In the genomic region with DNA sequence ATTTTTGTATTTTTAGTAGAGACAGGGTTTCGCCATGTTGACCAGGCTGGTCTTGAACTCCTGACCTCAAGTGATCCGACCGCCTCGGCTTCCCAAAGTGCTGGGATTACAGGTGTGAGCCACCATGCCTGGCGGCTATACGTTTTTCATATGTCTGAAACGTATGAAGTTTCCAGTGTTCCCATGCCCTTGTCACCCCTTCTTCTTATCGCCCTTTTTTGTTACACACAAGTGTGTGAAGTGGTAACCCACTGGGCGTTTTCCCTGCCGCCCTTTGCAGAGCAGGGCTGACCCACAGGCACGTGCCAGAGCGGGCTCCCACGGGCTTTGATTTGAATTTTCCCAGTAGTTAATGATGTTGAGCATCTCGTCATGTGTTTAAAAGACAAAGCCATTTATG, we compare ENCODE assay signal across 15 cellular contexts. TPM values are rescaled to one million over a fixed set of nuclear protein-coding genes. Genes with fewer than 3 reads are reported as not detected.
A peak's percentile ranks its signal among the peaks of the same experiment; 100 is the strongest.
DNase-seq lines count a peak whose midpoint lies in the region; ATAC-seq and TF ChIP-seq lines count a peak whose summit lies in the region.
"Had no signal": no experiment of that assay in that cellular context is flagged by ENCODE, and none has a peak within 500 bp of the region (broad histone marks: within the 10 kb centered on the region; RNA-seq: fewer than 3 reads in every experiment).

No MANE protein-coding gene starts in this region.

- ATAC-seq in activated CD4-positive, alpha-beta T cell treated with anti-CD3 and anti-CD28 coated beads for 36 hours = no peak
- ATAC-seq in Right ventricle myocardium inferior = no peak
- no peak for ATAC-seq in Right ventricle myocardium superior (ENCODE audit: poor library complexity)
- no peak for ATAC-seq in upper lobe of right lung
- ATAC-seq in GM18867 (IDR thresholded peaks at IDR 0.05; ENCODE audit: unreplicated experiment) = no peak
- ATAC-seq: PC-3 had no signal

- TF ChIP-seq CTCF in lower leg skin (IDR thresholded peaks at IDR 0.05) (no peak), upper lobe of right lung (IDR thresholded peaks at IDR 0.05) (no peak)

- POLR2A ChIA-PET in activated CD4-positive, alpha-beta T cell treated with anti-CD3 and anti-CD28 coated beads for 36 hours (lab: Charles Lee) = interaction anchor here (0.7 kb wide), 2 partner anchors 50 to 52 kb away, joined by 3 to 5 read pairs; no protein-coding TSS in a partner anchor

- intact Hi-C loops in activated CD4-positive, alpha-beta T cell treated with anti-CD3 and anti-CD28 coated beads for 36 hours (cut with DNase I, micrococcal nuclease) = loop anchor here (2.0 to 5.0 kb wide), 5 partner anchors 15 to 555 kb away; a partner anchor contains a TSS
- intact Hi-C loops in Right ventricle myocardium inferior (cut with DNase I) = no loop called here
- intact Hi-C loops in Right ventricle myocardium superior (cut with DNase I) = no loop called here
- intact Hi-C loops in lower leg skin (cut with DNase I; ENCODE audit: low total_unique reads) = no loop called here
- intact Hi-C loops in upper lobe of right lung (cut with DNase I) = no loop called here

- peaks cover 8% of the 10 kb centered on the region for H3K27me3 ChIP-seq in upper lobe of right lung

- no peak for TF ChIP-seq POLR2A in lower leg skin (IDR thresholded peaks at IDR 0.05)

- H3K27me3 Mint-ChIP-seq in activated CD4-positive, alpha-beta T cell treated with anti-CD3 and anti-CD28 coated beads for 36 hours = peaks cover 2% of the 10 kb centered on the region

- H3K27ac Mint-ChIP-seq in activated CD4-positive, alpha-beta T cell treated with anti-CD3 and anti-CD28 coated beads for 36 hours = peak overlapping the region; percentile 44

- H3K4me1 ChIP-seq in upper lobe of right lung = no peaks in the 10 kb centered on the region

- no peak overlapping the region for H3K4me3 Mint-ChIP-seq in activated CD4-positive, alpha-beta T cell treated with anti-CD3 and anti-CD28 coated beads for 36 hours

- H3K36me3 Mint-ChIP-seq in activated CD4-positive, alpha-beta T cell treated with anti-CD3 and anti-CD28 coated beads for 36 hours (ENCODE audit: low read depth) = peaks cover 40% of the 10 kb centered on the region

- H3K9me3 ChIP-seq in upper lobe of right lung = no peaks in the 10 kb centered on the region

- peaks cover 20% of the 10 kb centered on the region for H3K9me3 Mint-ChIP-seq in activated CD4-positive, alpha-beta T cell treated with anti-CD3 and anti-CD28 coated beads for 36 hours (ENCODE audit: low read depth)

- WGBS in lower leg skin, 2 donors = 75 to 76% methylated on average over 14 of the region's 14 CpGs

- peaks cover 39% of the 10 kb centered on the region for H3K4me1 Mint-ChIP-seq in activated CD4-positive, alpha-beta T cell treated with anti-CD3 and anti-CD28 coated beads for 36 hours

- CTCF ChIA-PET in activated CD4-positive, alpha-beta T cell treated with anti-CD3 and anti-CD28 coated beads for 36 hours (lab: Charles Lee) = interaction anchor here (2.8 kb wide), 1 partner anchor 53 kb away, joined by 9 read pairs; no protein-coding TSS in a partner anchor

- no peaks in the 10 kb centered on the region for H3K36me3 ChIP-seq in upper lobe of right lung
- H3K36me3 ChIP-seq: BLaER1 treated with 17β-estradiol and CSF1 and Interleukin-3, amounts not matched to agents 10 nM and 100 nM had no signal

- no peak overlapping the region for H3K27ac ChIP-seq in upper lobe of right lung
- H3K27ac ChIP-seq: BLaER1 treated with 17β-estradiol and CSF1 and Interleukin-3, amounts not matched to agents 10 nM and 100 nM had no signal

- DNase-seq in activated CD4-positive, alpha-beta T cell treated with anti-CD3 and anti-CD28 coated beads for 36 hours = peak; percentile 7
- DNase-seq in activated CD4-positive, alpha-beta T cell treated with anti-CD3 and anti-CD28 coated beads, Interleukin-2, amount 50 U/mL, for 48 hours = no peak
- peak; percentile 41 for DNase-seq in Right ventricle myocardium inferior (ENCODE audit: missing footprints)
- DNase-seq in Right ventricle myocardium superior = no peak
- DNase-seq in lower leg skin (ENCODE audit: low spot score in 2 of 2) = peak; percentile 11 to 75
- DNase-seq in upper lobe of right lung = peak; percentile 38
- no peak for DNase-seq in DMS53 (lab: John Stamatoyannopoulos, UW)
- DNase-seq: KBM-7, NCI-H1092, NCI-H1694, PC-3 had no signal

- H3K4me3 ChIP-seq in lower leg skin (ENCODE audit: low read depth, poor library complexity, severe bottlenecking) (no peak overlapping the region), upper lobe of right lung (no peak overlapping the region)
- H3K4me3 ChIP-seq: BLaER1 treated with 17β-estradiol and CSF1 and Interleukin-3, amounts not matched to agents 10 nM and 100 nM had no signal

RNA-seq across cellular contexts. Expression of a gene that starts 17.0 kb away (rescaled TPM):
- total RNA-seq in activated CD4-positive, alpha-beta T cell treated with anti-CD3 and anti-CD28 coated beads for 36 hours = 100 to 1,000 TPM; 127 to 165 TPM
- total RNA-seq in Right ventricle myocardium inferior (56.9 TPM), Right ventricle myocardium superior (61.5 TPM), lower leg skin (100 to 1,000 TPM; 149 to 181 (median 163) TPM), upper lobe of right lung (119 TPM)

RNA-seq across cellular contexts. Expression of a gene that starts 35.0 kb away (rescaled TPM):
- total RNA-seq in activated CD4-positive, alpha-beta T cell treated with anti-CD3 and anti-CD28 coated beads for 36 hours = under 1 TPM; 0.16 TPM
- total RNA-seq in Right ventricle myocardium inferior (not detected), Right ventricle myocardium superior (not detected), lower leg skin (not detected), upper lobe of right lung (not detected)
- total RNA-seq: A172, Daoy had no signal

RNA-seq across cellular contexts. Expression of a gene that starts 59.1 kb away (rescaled TPM):
- 10 to 100 TPM; 15.2 to 16.4 TPM for total RNA-seq in activated CD4-positive, alpha-beta T cell treated with anti-CD3 and anti-CD28 coated beads for 36 hours
- 30.6 TPM for total RNA-seq in Right ventricle myocardium inferior
- total RNA-seq in Right ventricle myocardium superior = 22.1 TPM
- 10 to 100 TPM in 3 of 4 donors, 1 to 10 TPM in 1; 9.1 to 28.0 (median 18.0) TPM for total RNA-seq in lower leg skin
- 44.2 TPM for total RNA-seq in upper lobe of right lung

RNA-seq across cellular contexts. Expression of a gene that starts 59.3 kb away (rescaled TPM):
- 10 to 100 TPM; 13.6 to 13.7 TPM for total RNA-seq in activated CD4-positive, alpha-beta T cell treated with anti-CD3 and anti-CD28 coated beads for 36 hours
- 16.4 TPM for total RNA-seq in Right ventricle myocardium inferior
- total RNA-seq in Right ventricle myocardium superior = 13.8 TPM
- total RNA-seq in lower leg skin = 10 to 100 TPM in 3 of 4 donors, 1 to 10 TPM in 1; 7.5 to 25.6 (median 16.1) TPM
- 28.1 TPM for total RNA-seq in upper lobe of right lung

Comparison
In these comparisons a context has a peak if more than half of its experiments do, and no peak if none do; other contexts are left out.
1. DNase-seq: peak in activated CD4-positive, alpha-beta T cell treated with anti-CD3 and anti-CD28 coated beads for 36 hours (single experiment), Right ventricle myocardium inferior (single experiment), lower leg skin (2 of 2) and upper lobe of right lung (single experiment); none in activated CD4-positive, alpha-beta T cell treated with anti-CD3 and anti-CD28 coated beads, Interleukin-2, amount 50 U/mL, for 48 hours (0 of 2), Right ventricle myocardium superior (single experiment) and DMS53 (single experiment).
2. intact Hi-C loops: an anchor here in activated CD4-positive, alpha-beta T cell treated with anti-CD3 and anti-CD28 coated beads for 36 hours (2.0 to 5.0 kb wide); none called in Right ventricle myocardium inferior, Right ventricle myocardium superior, lower leg skin and upper lobe of right lung.